In genomic region chr5:10685103-10685502, GRCh38 we compare ENCODE assay signal across 12 cellular contexts.
DNase-seq lines count a peak whose midpoint lies in the region; ATAC-seq and TF ChIP-seq lines count a peak whose summit lies in the region.
"Had no signal": no experiment of that assay in that cellular context is flagged by ENCODE, and none has a peak within 500 bp of the region (broad histone marks: within the 10 kb centered on the region; RNA-seq: fewer than 3 reads in every experiment).

No MANE protein-coding gene starts in this region.

- H3K36me3 Mint-ChIP-seq in activated CD4-positive, alpha-beta T cell treated with anti-CD3 and anti-CD28 coated beads, Interleukin-2, amount 10 ng/mL, durations not matched to agents 24 days and 14 days (ENCODE audit: low read depth) = peaks cover 19% of the 10 kb centered on the region

- peak; percentile 55 for ATAC-seq in GM21737 (IDR thresholded peaks at IDR 0.05; ENCODE audit: unreplicated experiment)
- ATAC-seq in HG03175 (IDR thresholded peaks at IDR 0.05; ENCODE audit: unreplicated experiment) = peak; percentile 82
- peak; percentile 37 for ATAC-seq in stimulated activated naive CD8-positive, alpha-beta T cell treated with anti-CD3 and anti-CD28 coated beads, Interleukin-15, Interleukin-2, amounts not matched to agents 100 U/mL and 50 U/mL, for 24 hours

- no peak overlapping the region for H3K4me3 Mint-ChIP-seq in activated CD4-positive, alpha-beta T cell treated with anti-CD3 and anti-CD28 coated beads, Interleukin-2, amount 10 ng/mL, durations not matched to agents 24 days and 14 days

- H3K27ac Mint-ChIP-seq in activated CD4-positive, alpha-beta T cell treated with anti-CD3 and anti-CD28 coated beads, Interleukin-2, amount 10 ng/mL, durations not matched to agents 24 days and 14 days = peak overlapping the region; percentile 48

- H3K27me3 ChIP-seq in breast epithelium (no peaks in the 10 kb centered on the region), ascending aorta (no peaks in the 10 kb centered on the region)

- H3K27me3 Mint-ChIP-seq in activated CD4-positive, alpha-beta T cell treated with anti-CD3 and anti-CD28 coated beads, Interleukin-2, amount 10 ng/mL, durations not matched to agents 24 days and 14 days = no peaks in the 10 kb centered on the region

- peaks cover 7% of the 10 kb centered on the region for H3K4me1 Mint-ChIP-seq in activated CD4-positive, alpha-beta T cell treated with anti-CD3 and anti-CD28 coated beads, Interleukin-2, amount 10 ng/mL, durations not matched to agents 24 days and 14 days

- TF ChIP-seq POLR2A in breast epithelium (IDR thresholded peaks at IDR 0.05) = no peak

- H3K27ac ChIP-seq in breast epithelium = no peak overlapping the region
- no peak overlapping the region for H3K27ac ChIP-seq in ascending aorta

- H3K4me3 ChIP-seq in breast epithelium = no peak overlapping the region
- no peak overlapping the region for H3K4me3 ChIP-seq in ascending aorta

- no peaks in the 10 kb centered on the region for H3K9me3 Mint-ChIP-seq in activated CD4-positive, alpha-beta T cell treated with anti-CD3 and anti-CD28 coated beads, Interleukin-2, amount 10 ng/mL, durations not matched to agents 24 days and 14 days

- intact Hi-C loops in activated CD4-positive, alpha-beta T cell treated with anti-CD3 and anti-CD28 coated beads, Interleukin-2, amount 10 ng/mL, durations not matched to agents 24 days and 14 days (cut with micrococcal nuclease) = no loop called here
- intact Hi-C loops in breast epithelium (cut with DNase I; ENCODE audit: low total_unique reads) = no loop called here
- intact Hi-C loops in ascending aorta (cut with DNase I) = no loop called here

- DNase-seq in activated CD4-positive, alpha-beta T cell treated with anti-CD3 and anti-CD28 coated beads, Interleukin-2, amount 10 ng/mL, durations not matched to agents 24 days and 14 days = no peak
- DNase-seq in activated CD4-positive, alpha-beta T cell treated with anti-CD3 and anti-CD28 coated beads for 4 hours = no peak
- no peak for DNase-seq in stimulated activated naive CD8-positive, alpha-beta T cell treated with anti-CD3 and anti-CD28 coated beads, Interleukin-15, Interleukin-2, amounts not matched to agents 100 U/mL and 50 U/mL, for 24 hours
- DNase-seq in breast epithelium (ENCODE audit: low spot score in 2 of 2) (no peak), DMS153 treated with DMSO at 0.1 percent for 48 hours (lab: John Stamatoyannopoulos, UW; ENCODE audit: unreplicated experiment) (no peak), ascending aorta (ENCODE audit: low spot score in 2 of 2) (no peak)
- DNase-seq: activated naive CD4-positive, alpha-beta T cell; cortex of kidney; mesenchymal stem cell; NCI-H1436 treated with DMSO at 0.1 percent for 48 hours had no signal

- no peaks in the 10 kb centered on the region for H3K36me3 ChIP-seq in breast epithelium
- peaks cover 21 to 41% of the 10 kb centered on the region in 2 donors for H3K36me3 ChIP-seq in ascending aorta

- H3K4me1 ChIP-seq in breast epithelium = no peaks in the 10 kb centered on the region
- no peaks in the 10 kb centered on the region for H3K4me1 ChIP-seq in ascending aorta

- no peaks in the 10 kb centered on the region for H3K9me3 ChIP-seq in breast epithelium
- no peaks in the 10 kb centered on the region for H3K9me3 ChIP-seq in ascending aorta

- TF ChIP-seq CTCF in breast epithelium (IDR thresholded peaks at IDR 0.05) (no peak), ascending aorta (IDR thresholded peaks at IDR 0.05) (no peak)
